8 cellular contexts compared by ENCODE assay signal in the genomic region with DNA sequence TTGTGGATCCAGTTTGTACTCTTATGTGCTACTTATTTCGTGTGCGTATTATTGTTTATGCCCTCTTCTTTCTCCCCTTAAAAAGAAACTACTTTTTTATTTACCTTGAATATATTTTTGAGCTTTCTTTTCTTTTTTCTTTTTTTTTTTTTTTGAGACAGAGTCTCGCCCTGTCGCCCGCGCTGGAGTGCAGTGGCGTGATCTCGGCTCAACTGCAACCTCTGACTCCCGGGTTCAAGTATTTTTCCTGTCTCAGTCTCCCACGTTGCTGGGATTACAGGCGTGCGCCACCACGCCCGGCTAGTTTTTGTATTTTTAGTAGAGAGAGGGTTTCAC. TPM values are rescaled to one million over a fixed set of nuclear protein-coding genes. Genes with fewer than 3 reads are reported as not detected.
DNase-seq lines count a peak whose midpoint lies in the region; ATAC-seq and TF ChIP-seq lines count a peak whose summit lies in the region.

No MANE protein-coding gene starts in this region.

- H3K4me1 ChIP-seq in mammary epithelial cell (ENCODE audit: insufficient read depth, low read length) (peaks cover 13% of the 10 kb centered on the region), mucosa of rectum (ENCODE audit: control insufficient read depth in 2 of 2, insufficient read depth in 2 of 2, low read length in 2 of 2) (peaks cover 22 to 43% of the 10 kb centered on the region in 2 donors)

- H3K4me1 Mint-ChIP-seq in stimulated activated naive CD8-positive, alpha-beta T cell treated with anti-CD3 and anti-CD28 coated beads, Interleukin-15, Interleukin-2, amounts not matched to agents 100 ng/mL and 50 ng/mL, for 24 hours (ENCODE audit: low read depth): peaks cover 63% of the 10 kb centered on the region

- H3K27me3 Mint-ChIP-seq in stimulated activated naive CD8-positive, alpha-beta T cell treated with anti-CD3 and anti-CD28 coated beads, Interleukin-15, Interleukin-2, amounts not matched to agents 100 ng/mL and 50 ng/mL, for 24 hours: no peaks in the 10 kb centered on the region

- WGBS in mammary epithelial cell (ENCODE audit: low coverage, missing lambda C conversion rate): 68% methylated on average over 12 of the region's 14 CpGs

- CTCF ChIA-PET in mammary epithelial cell (lab: Charles Lee; ENCODE audit: low non-redundant PET): no interaction called here

- no peak for ATAC-seq in stimulated activated naive CD8-positive, alpha-beta T cell treated with anti-CD3 and anti-CD28 coated beads, Interleukin-15, Interleukin-2, amounts not matched to agents 100 U/mL and 50 U/mL, for 24 hours
- no peak for ATAC-seq in left lobe of liver

- DNase-seq in stimulated activated naive CD8-positive, alpha-beta T cell treated with anti-CD3 and anti-CD28 coated beads, Interleukin-15, Interleukin-2, amounts not matched to agents 100 U/mL and 50 U/mL, for 24 hours: no peak
- DNase-seq in mammary epithelial cell: no peak
- DNase-seq in GM10266 (ENCODE audit: extremely low spot score): no peak
- DNase-seq in NCI-H2196 treated with DMSO at 0.1 percent for 48 hours (lab: John Stamatoyannopoulos, UW; ENCODE audit: unreplicated experiment): no peak
- no peak for DNase-seq in posterior vena cava (ENCODE audit: low spot score)
- DNase-seq in left lobe of liver (ENCODE audit: low spot score): no peak

- H3K4me2 ChIP-seq in mammary epithelial cell (ENCODE audit: insufficient read depth, low read depth, low read length): peak overlapping the region; percentile 90

- H3K27ac Mint-ChIP-seq in stimulated activated naive CD8-positive, alpha-beta T cell treated with anti-CD3 and anti-CD28 coated beads, Interleukin-15, Interleukin-2, amounts not matched to agents 100 ng/mL and 50 ng/mL, for 24 hours: peak overlapping the region; percentile 68

- peaks cover 60% of the 10 kb centered on the region for H3K79me2 ChIP-seq in mammary epithelial cell (ENCODE audit: insufficient read depth, low read length)

- TF ChIP-seq CTCF in mammary epithelial cell (conservative IDR thresholded peaks at IDR 0.05 in 1 of 2, IDR thresholded peaks at IDR 0.05 in 1 of 2; ENCODE audit: extremely low read depth in 1 of 2, insufficient read depth in 1 of 2, low read depth in 1 of 2, low read length in 2 of 2) (no peak), GM10266 (IDR thresholded peaks at IDR 0.05; ENCODE audit: control insufficient read depth, insufficient read depth, low read depth, missing control alignments) (no peak)

- intact Hi-C loops in mammary epithelial cell (cut with micrococcal nuclease) (loop anchor here (5.0 kb wide), 2 partner anchors 177 to 277 kb away; a partner anchor contains a TSS), posterior vena cava (cut with DNase I) (loop anchor here (10.0 kb wide), 2 partner anchors 180 to 1280 kb away; no protein-coding TSS in a partner anchor)

- H3K36me3 Mint-ChIP-seq in stimulated activated naive CD8-positive, alpha-beta T cell treated with anti-CD3 and anti-CD28 coated beads, Interleukin-15, Interleukin-2, amounts not matched to agents 100 ng/mL and 50 ng/mL, for 24 hours (ENCODE audit: low read depth): peaks cover 25% of the 10 kb centered on the region

- H3K9me3 ChIP-seq in mammary epithelial cell (replicated peaks; ENCODE audit: insufficient read depth, low read length): no peaks in the 10 kb centered on the region
- H3K9me3 ChIP-seq in mucosa of rectum (ENCODE audit: control insufficient read depth in 2 of 2, low read length in 2 of 2): no peaks in the 10 kb centered on the region

- peak overlapping the region; percentile 88 for H3K27ac ChIP-seq in mammary epithelial cell (ENCODE audit: insufficient read depth, low read depth, low read length)
- H3K27ac ChIP-seq in mucosa of rectum (ENCODE audit: low read depth in 2 of 2, low read length in 2 of 2): peak overlapping the region in 1 of 2 donors; percentile 26

- H3K27me3 ChIP-seq in mammary epithelial cell (ENCODE audit: insufficient read depth, low read length): no peaks in the 10 kb centered on the region
- H3K27me3 ChIP-seq in mucosa of rectum (ENCODE audit: control insufficient read depth in 2 of 2, insufficient read depth in 2 of 2, low read length in 2 of 2): no peaks in the 10 kb centered on the region

- peak overlapping the region; percentile 25 for H3K9ac ChIP-seq in mammary epithelial cell (ENCODE audit: insufficient read depth, low read length)
- H3K9ac ChIP-seq in mucosa of rectum (ENCODE audit: low read depth in 1 of 2, low read length in 2 of 2): peak overlapping the region in 1 of 2 donors; percentile 84

- H2AFZ ChIP-seq in mammary epithelial cell (ENCODE audit: low read depth, low read length): no peak overlapping the region

- BruUV-seq in mammary epithelial cell (replicated peaks; lab: Mats Ljungman, UMichigan): TSS peak; percentile 53

- dilution Hi-C loops in mammary epithelial cell (cut with HindIII; ENCODE audit: low sequenced_read_pairs): no loop called here

- H3K9me3 Mint-ChIP-seq in stimulated activated naive CD8-positive, alpha-beta T cell treated with anti-CD3 and anti-CD28 coated beads, Interleukin-15, Interleukin-2, amounts not matched to agents 100 ng/mL and 50 ng/mL, for 24 hours: no peaks in the 10 kb centered on the region

- H3K4me3 ChIP-seq in mammary epithelial cell (replicated peaks in 1 of 3; ENCODE audit: insufficient read depth in 1 of 3, low read depth in 2 of 3, low read length in 3 of 3) (peak overlapping the region; percentile 84 to 96 (median 87)), mucosa of rectum (ENCODE audit: low read length in 2 of 2) (peak overlapping the region; percentile 83 to 92)

- H3K36me3 ChIP-seq in mammary epithelial cell (ENCODE audit: insufficient read depth, low read length) (no peaks in the 10 kb centered on the region), mucosa of rectum (ENCODE audit: control insufficient read depth in 2 of 2, insufficient read depth in 2 of 2, low read length in 2 of 2) (peaks cover 0 to 5% of the 10 kb centered on the region in 2 donors)

- peaks cover 2% of the 10 kb centered on the region for H4K20me1 ChIP-seq in mammary epithelial cell (ENCODE audit: insufficient read depth, low read length)

- in situ Hi-C loops in mammary epithelial cell (cut with MboI; ENCODE audit: low sequenced_read_pairs in 2 of 2): loop anchor here in 1 of 2 donors (25.0 kb wide), 1 partner anchor 197 kb away; a partner anchor contains a TSS

- H3K4me3 Mint-ChIP-seq in stimulated activated naive CD8-positive, alpha-beta T cell treated with anti-CD3 and anti-CD28 coated beads, Interleukin-15, Interleukin-2, amounts not matched to agents 100 ng/mL and 50 ng/mL, for 24 hours: peak overlapping the region; percentile 99

RNA-seq across cellular contexts. Expression of a gene that starts 1.5 kb away (rescaled TPM):
- total RNA-seq in mammary epithelial cell: 10 to 100 TPM; 27.5 to 34.9 TPM
- 29.3 TPM for polyA plus RNA-seq in mammary epithelial cell
- 39.6 TPM for polyA minus RNA-seq in mammary epithelial cell
- total RNA-seq in posterior vena cava: 10 to 100 TPM; 14.3 to 14.9 TPM
- 28.9 TPM for total RNA-seq in left lobe of liver

RNA-seq across cellular contexts. Expression of a gene that starts 21.9 kb away (rescaled TPM):
- total RNA-seq in mammary epithelial cell (1,000 to 10,000 TPM in 1 of 2 donors, 100 to 1,000 TPM in 1; 874 to 1,396 TPM), posterior vena cava (100 to 1,000 TPM; 674 to 783 TPM), left lobe of liver (280 TPM)
- polyA plus RNA-seq in mammary epithelial cell: 2,903 TPM
- polyA minus RNA-seq in mammary epithelial cell: 1,449 TPM

RNA-seq across cellular contexts. Expression of a gene that starts 55.1 kb away (rescaled TPM):
- total RNA-seq in mammary epithelial cell (not detected), posterior vena cava (not detected), left lobe of liver (not detected)
- polyA plus RNA-seq in mammary epithelial cell: not detected
- polyA minus RNA-seq in mammary epithelial cell: not detected
